In the genomic region with DNA sequence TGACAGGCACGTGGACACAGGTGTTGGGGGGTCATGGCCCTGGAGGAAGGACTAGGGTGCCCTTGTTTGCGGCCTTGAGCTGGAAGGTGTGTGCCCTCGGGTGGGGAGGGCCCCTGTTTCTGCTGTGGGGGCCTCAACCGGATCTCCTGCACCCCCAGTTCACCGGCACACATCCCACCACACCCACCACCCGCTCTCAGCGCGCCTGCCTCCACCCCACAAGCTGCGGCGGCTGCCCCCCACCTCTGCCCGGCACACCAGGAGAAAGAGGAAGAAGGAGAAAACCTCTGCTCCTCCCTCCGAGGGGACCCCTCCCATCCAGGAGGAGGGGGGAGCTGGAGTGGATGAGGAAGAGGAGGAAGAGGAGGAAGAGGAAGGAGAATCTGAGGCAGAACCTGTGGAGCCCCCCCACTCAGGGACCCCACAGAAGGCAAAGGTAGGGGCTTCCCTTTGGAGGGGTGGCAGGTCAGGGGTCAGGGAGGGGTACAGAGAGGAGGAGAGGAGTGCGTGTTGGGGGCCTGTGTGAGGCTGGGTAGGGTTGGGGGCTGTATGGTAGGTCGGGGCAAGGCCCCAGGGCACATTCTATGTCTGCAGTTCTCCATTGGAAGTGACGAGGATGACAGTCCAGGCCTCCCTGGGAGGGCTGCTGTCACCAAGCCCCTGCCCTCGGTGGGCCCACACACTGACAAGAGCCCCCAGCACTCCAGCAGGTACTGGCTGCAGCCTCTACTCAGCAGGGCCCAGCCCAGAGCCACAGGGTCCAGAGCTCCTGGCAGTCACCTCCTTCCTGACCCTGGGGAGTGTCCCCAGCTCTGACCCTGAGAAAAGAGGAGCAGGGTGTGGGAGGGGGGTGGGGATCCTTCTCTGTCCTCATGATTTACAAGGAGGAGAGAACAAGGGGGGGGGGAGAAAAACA, we compare ENCODE assay signal across 1 cellular context.
TF ChIP-seq lines count a peak whose summit lies in the region.

No MANE protein-coding gene starts in this region.

TF ChIP-seq in HCT116, 20 proteins besides CTCF, POLR2A, EP300 and RAD21:
- no peak for TF ChIP-seq POLR2AphosphoS5 (IDR thresholded peaks at IDR 0.05; ENCODE audit: low read depth, low read length)
- no peak for TF ChIP-seq CEBPB (IDR thresholded peaks at IDR 0.05; ENCODE audit: low read depth)
- TF ChIP-seq JUND (IDR thresholded peaks at IDR 0.05) = no peak
- TF ChIP-seq FOSL1 (IDR thresholded peaks at IDR 0.05; ENCODE audit: low read depth) = no peak
- no peak for TF ChIP-seq EGR1 (IDR thresholded peaks at IDR 0.05; ENCODE audit: low read depth)
- TF ChIP-seq, protein P1, sequence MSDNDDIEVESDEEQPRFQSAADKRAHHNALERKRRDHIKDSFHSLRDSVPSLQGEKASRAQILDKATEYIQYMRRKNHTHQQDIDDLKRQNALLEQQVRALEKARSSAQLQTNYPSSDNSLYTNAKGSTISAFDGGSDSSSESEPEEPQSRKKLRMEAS (IDR thresholded peaks at IDR 0.05) = no peak
- no peak for TF ChIP-seq TCF7L2 (IDR thresholded peaks at IDR 0.05; ENCODE audit: borderline replicate concordance, extremely low read depth, insufficient read depth, insufficient read length)
- TF ChIP-seq ZNF274 (IDR thresholded peaks at IDR 0.05; ENCODE audit: low read depth, low read length) = no peak
- TF ChIP-seq EZH2 (IDR thresholded peaks at IDR 0.05) = no peak
- no peak for TF ChIP-seq ATF3 (IDR thresholded peaks at IDR 0.05)
- TF ChIP-seq ZBTB33 (IDR thresholded peaks at IDR 0.05; ENCODE audit: extremely low read depth, insufficient replicate concordance, low read length) = no peak
